7 cellular contexts compared by ENCODE assay signal in the genomic region with DNA sequence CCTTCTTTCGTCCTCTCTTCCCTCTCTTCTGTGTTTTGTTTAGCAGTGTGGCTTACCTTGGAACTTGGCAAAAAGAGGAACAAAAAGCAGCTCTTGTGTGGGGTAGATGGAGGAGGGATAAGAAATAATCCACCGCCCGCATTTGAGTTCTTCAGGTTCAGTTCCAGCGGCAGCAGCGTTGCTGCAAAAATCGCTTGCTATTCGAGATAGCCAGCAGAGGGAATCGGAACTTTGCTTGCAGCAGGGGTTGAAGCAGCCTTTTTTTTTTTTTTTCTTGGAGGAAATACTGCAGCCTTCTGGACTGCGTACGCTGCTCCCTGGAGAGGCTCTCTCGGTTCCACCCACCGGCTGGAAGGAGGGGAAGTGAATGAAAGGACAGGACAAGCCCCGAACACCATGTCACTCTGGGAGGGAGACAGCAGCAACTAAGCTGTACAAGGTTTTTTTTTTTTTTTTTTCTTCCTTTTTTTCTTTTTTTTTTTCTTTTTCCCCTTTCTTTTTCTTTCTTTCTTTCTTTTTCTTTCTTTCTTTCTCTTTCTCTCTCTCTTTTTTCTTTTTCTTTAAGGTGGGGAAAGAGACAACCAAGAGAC. TPM values are rescaled to one million over a fixed set of nuclear protein-coding genes. Genes with fewer than 3 reads are reported as not detected.
A peak's percentile ranks its signal among the peaks of the same experiment; 100 is the strongest.
DNase-seq lines count a peak whose midpoint lies in the region; ATAC-seq and TF ChIP-seq lines count a peak whose summit lies in the region.

RBMS3 (plus strand) TSS at position 397 of the 590 bp plus-strand sequence.

- H3K27me3 ChIP-seq in fibroblast of lung (ENCODE audit: control insufficient read depth, insufficient read depth, low read length) (no peaks in the 10 kb centered on the region), transverse colon (no peaks in the 10 kb centered on the region)

- peak; percentile 29 for ATAC-seq in GM19397 (IDR thresholded peaks at IDR 0.05; ENCODE audit: unreplicated experiment)
- peak; percentile 90 for ATAC-seq in mucosa of descending colon

- H4K20me1 ChIP-seq in fibroblast of lung (ENCODE audit: control insufficient read depth, extremely low read depth, insufficient read depth, low read length): no peaks in the 10 kb centered on the region

- intact Hi-C loops in mucosa of descending colon (cut with DNase I, micrococcal nuclease) (loop anchor here in 1 of 2 donors (10.0 kb wide), 2 partner anchors 414 to 484 kb away; no protein-coding TSS in a partner anchor), transverse colon (cut with DNase I; ENCODE audit: low total_unique reads) (no loop called here)

- H3K9me3 ChIP-seq in fibroblast of lung (ENCODE audit: control insufficient read depth, insufficient read depth, low read depth, low read length): no peaks in the 10 kb centered on the region
- H3K9me3 ChIP-seq in mucosa of descending colon: no peaks in the 10 kb centered on the region
- H3K9me3 ChIP-seq in transverse colon: no peaks in the 10 kb centered on the region

- no peak for TF ChIP-seq EP300 in transverse colon (IDR thresholded peaks at IDR 0.05; ENCODE audit: low read depth)

- peak within 1 kb of the TSS; percentile 93 for H3K4me2 ChIP-seq in fibroblast of lung (ENCODE audit: extremely low read depth, insufficient read depth, low read length)

- H3K4me1 ChIP-seq in fibroblast of lung (ENCODE audit: control insufficient read depth, extremely low read depth, insufficient read depth, low read length) (peaks cover 11% of the 10 kb centered on the region), mucosa of descending colon (ENCODE audit: low read depth) (no peaks in the 10 kb centered on the region), transverse colon (peaks cover 0 to 6% (median 2%) of the 10 kb centered on the region in 4 donors)

- peaks cover 49% of the 10 kb centered on the region for H3K79me2 ChIP-seq in fibroblast of lung (ENCODE audit: control insufficient read depth, insufficient read depth, low read length)

- H3K4me3 ChIP-seq in WI38 (ENCODE audit: low read depth, low read length) (peak within 1 kb of the TSS; percentile 80), fibroblast of lung (replicated peaks in 1 of 4; ENCODE audit: control extremely low read depth in 1 of 4, insufficient read depth in 1 of 4, low read depth in 3 of 4, low read length in 4 of 4) (peak within 1 kb of the TSS; percentile 78 to 90 (median 82)), mucosa of descending colon (peak within 1 kb of the TSS; percentile 4), transverse colon (peak within 1 kb of the TSS; percentile 28 to 49 (median 35))

- H2AFZ ChIP-seq in fibroblast of lung (ENCODE audit: low read length): peak within 1 kb of the TSS; percentile 95

- TF ChIP-seq CTCF in WI38 (IDR thresholded peaks at IDR 0.05; ENCODE audit: low read depth, low read length) (peak; percentile 44), fibroblast of lung (conservative IDR thresholded peaks at IDR 0.05 in 1 of 2, IDR thresholded peaks at IDR 0.05 in 1 of 2; ENCODE audit: low read depth in 1 of 2, low read length in 2 of 2) (peak; percentile 67 to 70), mucosa of descending colon (IDR thresholded peaks at IDR 0.05) (no peak), transverse colon (IDR thresholded peaks at IDR 0.05) (peak; percentile 15 to 54 (median 36))

- H3K27ac ChIP-seq in fibroblast of lung (ENCODE audit: insufficient read depth, low read length) (peak within 1 kb of the TSS; percentile 91), transverse colon (peak within 1 kb of the TSS; percentile 78 to 87 (median 80))

- peak within 1 kb of the TSS; percentile 75 for H3K9ac ChIP-seq in fibroblast of lung (ENCODE audit: insufficient read depth, low read length)

- peak; percentile 67 for TF ChIP-seq POLR2A in transverse colon (IDR thresholded peaks at IDR 0.05)

- in situ Hi-C loops in KBM-7 (cut with MboI; ENCODE audit: low pct_unique_long_range_greater_than_20kb, low sequenced_read_pairs) (no loop called here), transverse colon (cut with MboI; ENCODE audit: low pct_ligation_motif_present in 1 of 4, low pct_unique_long_range_greater_than_20kb in 1 of 4, low sequenced_read_pairs in 3 of 4) (loop anchor here in 1 of 4 donors (25.0 kb wide), 1 partner anchor 482 kb away; no protein-coding TSS in a partner anchor)

- WGBS in transverse colon (ENCODE audit: low coverage in 1 of 2), 2 donors: 1 to 6% methylated on average over 10 to 13 of the region's 13 CpGs

- DNase-seq in DMS79 treated with DMSO at 0.1 percent for 48 hours (lab: John Stamatoyannopoulos, UW): peak; percentile 51
- peak; percentile 80 for DNase-seq in KBM-7
- DNase-seq in fibroblast of lung (ENCODE audit: low read depth in 2 of 2): peak; percentile 97 to 98
- DNase-seq in mucosa of descending colon: peak; percentile 67 to 69 (median 68)
- peak; percentile 75 for DNase-seq in transverse colon

- H3K36me3 ChIP-seq in fibroblast of lung (ENCODE audit: control insufficient read depth, insufficient read depth, low read length) (no peaks in the 10 kb centered on the region), mucosa of descending colon (ENCODE audit: low read depth) (no peaks in the 10 kb centered on the region), transverse colon (no peaks in the 10 kb centered on the region)

RNA-seq across cellular contexts. Expression of gene RBMS3, which starts in this region (rescaled TPM):
- total RNA-seq in fibroblast of lung: 58.6 and 68.4 TPM in 2 replicates
- 18.7 and 26.9 TPM in 2 replicates for polyA plus RNA-seq in fibroblast of lung
- 10.4 and 14.7 TPM in 2 replicates for polyA plus RNA-seq in fibroblast of lung (2012)
- 99.4 and 111 TPM in 2 replicates for polyA minus RNA-seq in fibroblast of lung (ENCODE audit: low replicate concordance)
- 10 to 100 TPM in 2 of 3 donors, 1 to 10 TPM in 1; 4.6 to 53.6 (median 11.7) TPM for total RNA-seq in mucosa of descending colon
- total RNA-seq in transverse colon: 10 to 100 TPM in 3 of 4 donors, 1 to 10 TPM in 1; 3.8 to 18.7 (median 14.6) TPM

Comparison
In these comparisons a context has a peak if more than half of its experiments do, and no peak if none do; other contexts are left out.
1. Peak in every context shown above with its lines: DNase-seq, ATAC-seq, H3K4me3 ChIP-seq and H3K27ac ChIP-seq.
2. H3K4me3 ChIP-seq: peak in every context shown above with its lines; median percentile 82 in fibroblast of lung; 80 in WI38; 35 in transverse colon; 4 in mucosa of descending colon.